Comparison of ENCODE assay signal across 9 cellular contexts in genomic region chr19:50476943-50477264, GRCh38. TPM values are rescaled to one million over a fixed set of nuclear protein-coding genes. Genes with fewer than 3 reads are reported as not detected.
DNase-seq lines count a peak whose midpoint lies in the region; ATAC-seq, FAIRE-seq and TF ChIP-seq lines count a peak whose summit lies in the region.
"Had no signal": no experiment of that assay in that cellular context is flagged by ENCODE, and none has a peak within 500 bp of the region (broad histone marks: within the 10 kb centered on the region; RNA-seq: fewer than 3 reads in every experiment).

No MANE protein-coding gene starts in this region.

- no peaks in the 10 kb centered on the region for H3K9me3 ChIP-seq in CD8-positive, alpha-beta memory T cell (ENCODE audit: low read length)
- H3K9me3 ChIP-seq in Panc1 (ENCODE audit: control insufficient read depth, insufficient read depth, low read depth, low read length) (no peaks in the 10 kb centered on the region), ovary (no peaks in the 10 kb centered on the region)

- no peak for FAIRE-seq in frontal cortex (lab: Jason Lieb, UNC)
- FAIRE-seq: colon had no signal

- peaks cover 24 to 34% (median 25%) of the 10 kb centered on the region in 3 donors for H3K4me1 Mint-ChIP-seq in CD8-positive, alpha-beta memory T cell

- intact Hi-C loops in Panc1 (cut with micrococcal nuclease; ENCODE audit: unreplicated experiment) (no loop called here), ovary (cut with DNase I) (loop anchor here in 1 of 4 donors (5.0 kb wide), 1 partner anchor 100 kb away; the partner anchor contains the start of gene NR1H2)

- TF ChIP-seq CTCF in Panc1 (IDR thresholded peaks at IDR 0.05) (no peak), ovary (IDR thresholded peaks at IDR 0.05) (no peak)

- peak overlapping the region; percentile 92 for H3K4me3 ChIP-seq in CD8-positive, alpha-beta memory T cell (ENCODE audit: low read length)
- H3K4me3 ChIP-seq in Panc1 (ENCODE audit: low read depth in 2 of 2, low read length in 2 of 2) (peak overlapping the region; percentile 81 to 89), ovary (peak overlapping the region; percentile 90)

- POLR2A ChIA-PET in CD8-positive, alpha-beta memory T cell (lab: Charles Lee) = interaction anchor here (0.9 kb wide), 1 partner anchor 34 kb away, joined by 4 read pairs; the partner anchor contains the start of gene JOSD2
- POLR2A ChIA-PET in Panc1 (lab: Charles Lee) = no interaction called here

- H3K9me3 Mint-ChIP-seq in CD8-positive, alpha-beta memory T cell = no peaks in the 10 kb centered on the region

- peak overlapping the region; percentile 93 for H3K27ac ChIP-seq in CD8-positive, alpha-beta memory T cell (ENCODE audit: low read depth, low read length)
- H3K27ac ChIP-seq in Panc1 (ENCODE audit: low read length) = no peak overlapping the region; the same call in 1 of the 2 replicates
- H3K27ac ChIP-seq in epithelial cell of prostate = peak overlapping the region; percentile 66
- peak overlapping the region in 1 of 2 donors; percentile 61 for H3K27ac ChIP-seq in ovary

- no peak for DNase-seq in CD8-positive, alpha-beta memory T cell
- DNase-seq in Panc1 (ENCODE audit: low read depth, low spot score) (no peak), epithelial cell of prostate (ENCODE audit: low read depth, low spot score) (no peak), ovary (no peak), NCI-H1105 (lab: John Stamatoyannopoulos, UW) (no peak), frontal cortex (ENCODE audit: low spot score in 2 of 2) (no peak)
- DNase-seq in NK-92 treated with Interleukin-12 subunit alpha and Interleukin-12 subunit beta, amount 100 ng/mL, for 24 hours (lab: John Stamatoyannopoulos, UW) = no peak

- peak overlapping the region; percentile 93 to 99 (median 98) for H3K4me3 Mint-ChIP-seq in CD8-positive, alpha-beta memory T cell

- H3K4me1 ChIP-seq in CD8-positive, alpha-beta memory T cell (ENCODE audit: insufficient read depth, low read length) = peaks cover 26% of the 10 kb centered on the region
- H3K4me1 ChIP-seq in Panc1 (ENCODE audit: control insufficient read depth, insufficient read depth, low read length) = no peaks in the 10 kb centered on the region
- H3K4me1 ChIP-seq in ovary (ENCODE audit: insufficient read depth) = peaks cover 15% of the 10 kb centered on the region

- H3K36me3 Mint-ChIP-seq in CD8-positive, alpha-beta memory T cell = peaks cover 0 to 43% (median 0%) of the 10 kb centered on the region in 3 donors

- 13 to 19% (median 19%) methylated on average over 17 of the region's 17 CpGs for WGBS in ovary, 3 donors

- H3K27me3 ChIP-seq in CD8-positive, alpha-beta memory T cell (ENCODE audit: insufficient read depth, low read length, poor library complexity, severe bottlenecking) = no peaks in the 10 kb centered on the region
- H3K27me3 ChIP-seq in Panc1 (ENCODE audit: control insufficient read depth, insufficient read depth, low read length) (no peaks in the 10 kb centered on the region), ovary (no peaks in the 10 kb centered on the region)

- peak overlapping the region; percentile 91 to 98 (median 96) for H3K27ac Mint-ChIP-seq in CD8-positive, alpha-beta memory T cell

- CTCF ChIA-PET in CD8-positive, alpha-beta memory T cell (lab: Charles Lee) = no interaction called here
- CTCF ChIA-PET in Panc1 (lab: Charles Lee) = no interaction called here

- H3K36me3 ChIP-seq in CD8-positive, alpha-beta memory T cell (ENCODE audit: insufficient read depth, low read length) = peaks cover 11% of the 10 kb centered on the region
- no peaks in the 10 kb centered on the region for H3K36me3 ChIP-seq in Panc1 (ENCODE audit: control insufficient read depth, insufficient read depth, low read length)
- H3K36me3 ChIP-seq in ovary = no peaks in the 10 kb centered on the region

- H3K27me3 Mint-ChIP-seq in CD8-positive, alpha-beta memory T cell = peaks cover 0 to 2% of the 10 kb centered on the region in 2 donors

- ATAC-seq in Panc1 (no peak), HG02884 (IDR thresholded peaks at IDR 0.05; ENCODE audit: unreplicated experiment) (no peak)

- in situ Hi-C loops in Panc1 (cut with HindIII; ENCODE audit: low pct_unique_long_range_greater_than_20kb, low sequenced_read_pairs) = no loop called here

- BruUV-seq in Panc1 (replicated peaks; lab: Mats Ljungman, UMichigan) = no TSS peak

- TF ChIP-seq EP300 in ovary (IDR thresholded peaks at IDR 0.05) = no peak

- no peak for TF ChIP-seq POLR2A in ovary (IDR thresholded peaks at IDR 0.05)

RNA-seq across cellular contexts. Expression of gene GARIN5A, which starts 0.3 kb away (rescaled TPM):
- under 1 TPM; 0.57 to 0.97 TPM for total RNA-seq in CD8-positive, alpha-beta memory T cell
- 0.33 TPM for polyA plus RNA-seq in CD8-positive, alpha-beta memory T cell
- total RNA-seq in Panc1 (2021; ENCODE audit: unreplicated experiment) (2.0 TPM), ovary (10 to 100 TPM in 1 of 7 donors, 1 to 10 TPM in 6; 2.1 to 10.3 (median 3.3) TPM), frontal cortex (2.0 TPM)
- polyA plus RNA-seq in Panc1 (2012; ENCODE audit: insufficient read length) = 3.5 TPM
- 1 to 10 TPM in 1 of 2 donors, under 1 TPM in 1; 0.47 to 4.3 TPM for polyA plus RNA-seq in ovary

RNA-seq across cellular contexts. Expression of gene EMC10, which starts 0.6 kb away (rescaled TPM):
- 10 to 100 TPM; 74.7 to 74.8 TPM for total RNA-seq in CD8-positive, alpha-beta memory T cell
- 11.4 TPM for polyA plus RNA-seq in CD8-positive, alpha-beta memory T cell
- total RNA-seq in Panc1 (2021; ENCODE audit: unreplicated experiment) (66.7 TPM), ovary (100 to 1,000 TPM in 3 of 7 donors, 10 to 100 TPM in 4; 50.4 to 132 (median 96.7) TPM), frontal cortex (53.4 TPM)
- 83.1 TPM for polyA plus RNA-seq in Panc1 (2012; ENCODE audit: insufficient read length)
- 100 to 1,000 TPM in 1 of 2 donors, 10 to 100 TPM in 1; 27.6 to 113 TPM for polyA plus RNA-seq in ovary

RNA-seq across cellular contexts. Expression of gene JOSD2, which starts 34.1 kb away (rescaled TPM):
- 10 to 100 TPM; 47.4 to 50.9 TPM for total RNA-seq in CD8-positive, alpha-beta memory T cell
- 28.4 TPM for polyA plus RNA-seq in CD8-positive, alpha-beta memory T cell
- total RNA-seq in Panc1 (2021; ENCODE audit: unreplicated experiment) (51.8 TPM), ovary (10 to 100 TPM; 15.0 to 28.9 (median 21.8) TPM), frontal cortex (6.9 TPM)
- 96.9 TPM for polyA plus RNA-seq in Panc1 (2012; ENCODE audit: insufficient read length)
- 10 to 100 TPM in 1 of 2 donors, not detected in 1; 42.5 TPM for polyA plus RNA-seq in ovary

RNA-seq across cellular contexts. Expression of gene ASPDH, which starts 36.8 kb away (rescaled TPM):
- not detected for total RNA-seq in CD8-positive, alpha-beta memory T cell
- not detected for polyA plus RNA-seq in CD8-positive, alpha-beta memory T cell
- total RNA-seq in Panc1 (2021; ENCODE audit: unreplicated experiment) (not detected), ovary (not detected), frontal cortex (0.82 TPM)
- polyA plus RNA-seq in Panc1 (2012; ENCODE audit: insufficient read length) = 0.80 TPM
- not detected for polyA plus RNA-seq in ovary

RNA-seq across cellular contexts. Expression of gene MYBPC2, which starts 44.2 kb away (rescaled TPM):
- under 1 TPM; 0.07 to 0.24 TPM for total RNA-seq in CD8-positive, alpha-beta memory T cell
- not detected for polyA plus RNA-seq in CD8-positive, alpha-beta memory T cell
- 0.18 TPM for total RNA-seq in Panc1 (2021; ENCODE audit: unreplicated experiment)
- polyA plus RNA-seq in Panc1 (2012; ENCODE audit: insufficient read length) = not detected
- total RNA-seq in ovary = under 1 TPM in 3 of 7 donors, not detected in 4; 0.05 to 0.12 (median 0.08) TPM
- polyA plus RNA-seq in ovary = under 1 TPM in 1 of 2 donors, not detected in 1; 0.28 TPM
- not detected for total RNA-seq in frontal cortex
